1 cellular context compared by ENCODE assay signal in genomic region chr5:67190856-67191255, GRCh38.
TF ChIP-seq lines count a peak whose summit lies in the region.

No MANE protein-coding gene starts in this region.

TF ChIP-seq in H1, 55 proteins besides CTCF, POLR2A, EP300 and RAD21 (continued from another document):
- TF ChIP-seq BRCA1 (IDR thresholded peaks at IDR 0.05; ENCODE audit: low read depth, low read length): no peak
TF ChIP-seq in H1: peak in this region for 1.
